In the genomic region with DNA sequence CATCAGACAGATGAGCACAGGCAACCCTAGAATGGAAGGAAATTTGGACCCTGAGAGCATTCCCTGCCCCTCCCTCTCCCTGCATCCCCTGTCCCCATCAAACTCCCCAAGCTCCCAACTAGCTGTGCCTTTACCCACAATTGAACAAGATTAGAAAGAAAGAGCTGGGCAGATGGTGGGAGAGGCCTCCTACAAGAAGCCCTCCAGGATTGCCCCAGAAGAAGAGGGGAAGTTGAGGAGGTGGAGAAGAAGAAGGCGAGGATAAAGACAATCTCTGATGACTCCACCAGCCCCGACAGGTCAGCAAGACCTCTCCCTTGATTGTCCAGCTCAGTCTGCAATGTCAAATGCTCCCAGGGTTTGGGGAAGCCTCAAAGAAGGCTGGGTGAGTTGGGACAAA, we compare ENCODE assay signal across 20 cellular contexts. TPM values are rescaled to one million over a fixed set of nuclear protein-coding genes. Genes with fewer than 3 reads are reported as not detected.
DNase-seq lines count a peak whose midpoint lies in the region; ATAC-seq, FAIRE-seq and TF ChIP-seq lines count a peak whose summit lies in the region.
"Had no signal": no experiment of that assay in that cellular context is flagged by ENCODE, and none has a peak within 500 bp of the region (broad histone marks: within the 10 kb centered on the region; RNA-seq: fewer than 3 reads in every experiment).

No MANE protein-coding gene starts in this region.

- in situ Hi-C loops in HepG2 (cut with HindIII; ENCODE audit: extremely low pct_ligation_motif_present, low pct_unique_long_range_greater_than_20kb) = no loop called here

- H2AK5ac ChIP-seq in H9 (ENCODE audit: insufficient read length, low read length) = no peak overlapping the region

- H3T11ph ChIP-seq in H9 (ENCODE audit: low read length) = no peak overlapping the region

- H3K23me2 ChIP-seq in H9 (ENCODE audit: insufficient read length, low read depth, low read length, poor library complexity, severe bottlenecking) = peaks cover 9% of the 10 kb centered on the region

- no peak overlapping the region for H3K18ac ChIP-seq in H9 (ENCODE audit: insufficient read length, low read depth, low read length)

- no peak for ATAC-seq in HepG2
- no peak for ATAC-seq in right lobe of liver
- ATAC-seq in HCT116 = no peak

- RAD21 ChIA-PET in HCT116 (lab: Charles Lee; ENCODE audit: low non-redundant PET in 1 of 2, low total read pairs in 2 of 2, uncharacterized antibody in 2 of 2, unreplicated experiment in 2 of 2) = no interaction called here

- 0% methylated on average over 2 of the region's 2 CpGs for WGBS in HepG2 (ENCODE audit: low lambda C conversion rate)
- whole genome bisulfite sequencing in right lobe of liver (ENCODE audit: insufficient coverage, low coverage, low lambda C conversion rate, missing lambda C conversion rate) = 11% methylated on average over 2 of the region's 2 CpGs
- WGBS in H9 (ENCODE audit: extremely low coverage, insufficient read length, low lambda C conversion rate) = no CpG with 5 or more reads among the region's 2 CpGs

- H3K9me2 ChIP-seq in HCT116 (ENCODE audit: insufficient read depth) = no peaks in the 10 kb centered on the region

- TF ChIP-seq POLR2A in HepG2 (IDR thresholded peaks at IDR 0.05; ENCODE audit: insufficient read depth in 1 of 2, low read depth in 2 of 2, low read length in 2 of 2) = no peak
- TF ChIP-seq POLR2A in right lobe of liver (IDR thresholded peaks at IDR 0.05) = no peak
- no peak for TF ChIP-seq POLR2A in HCT116 (IDR thresholded peaks at IDR 0.05; ENCODE audit: borderline replicate concordance, extremely low read depth, insufficient read depth, insufficient read length)
- TF ChIP-seq POLR2A in Peyer's patch (IDR thresholded peaks at IDR 0.05) = no peak

- H2BK15ac ChIP-seq in H9 (ENCODE audit: low read depth, low read length) = no peak overlapping the region

- intact Hi-C loops in HepG2 (cut with micrococcal nuclease; ENCODE audit: unreplicated experiment) (no loop called here), right lobe of liver (cut with DNase I) (no loop called here), HCT116 (cut with micrococcal nuclease) (no loop called here)

- H2BK20ac ChIP-seq in H9 (ENCODE audit: low read depth, low read length, poor library complexity, severe bottlenecking) = no peak overlapping the region

- TF ChIP-seq CTCF in HepG2 (CRISPR knock-in tag; IDR thresholded peaks at IDR 0.05) (no peak), right lobe of liver (IDR thresholded peaks at IDR 0.05) (no peak), HCT116 (IDR thresholded peaks at IDR 0.05 in 2 of 3, conservative IDR thresholded peaks at IDR 0.05 in 1 of 3; ENCODE audit: borderline replicate concordance in 1 of 3, insufficient read depth in 1 of 3, low read depth in 2 of 3, low read length in 2 of 3) (no peak), astrocyte (IDR thresholded peaks at IDR 0.05; ENCODE audit: insufficient read depth, low read depth, low read length) (no peak), neural crest cell (conservative IDR thresholded peaks at IDR 0.05) (no peak), H9 (conservative IDR thresholded peaks at IDR 0.05) (no peak), Peyer's patch (IDR thresholded peaks at IDR 0.05) (no peak)

- H3K4me1 Mint-ChIP-seq in astrocyte (ENCODE audit: low read depth, unreplicated experiment) (no peaks in the 10 kb centered on the region), neural crest cell (peaks cover 11% of the 10 kb centered on the region), H9 (peaks cover 26 to 40% of the 10 kb centered on the region in 2 experiments)

- H3K9me3 ChIP-seq in HepG2 (ENCODE audit: low read length) (no peaks in the 10 kb centered on the region), right lobe of liver (no peaks in the 10 kb centered on the region), HCT116 (ENCODE audit: control insufficient read depth in 1 of 2, insufficient read depth in 1 of 2, low read depth in 1 of 2, low read length in 2 of 2) (no peaks in the 10 kb centered on the region), astrocyte (ENCODE audit: insufficient read depth, low read depth, low read length) (no peaks in the 10 kb centered on the region), H9 (ENCODE audit: control insufficient read depth, low read depth, low read length) (no peaks in the 10 kb centered on the region), Peyer's patch (no peaks in the 10 kb centered on the region)

- H3K14ac ChIP-seq in H9 (ENCODE audit: insufficient read depth, low read length) = no peak overlapping the region

- no peak overlapping the region for H2BK12ac ChIP-seq in H9 (ENCODE audit: insufficient read length, low read depth, low read length)

- H4K20me1 ChIP-seq in HepG2 (ENCODE audit: insufficient read depth, low read length) (no peaks in the 10 kb centered on the region), HCT116 (ENCODE audit: insufficient read depth) (no peaks in the 10 kb centered on the region), astrocyte (ENCODE audit: insufficient read depth, low read length) (no peaks in the 10 kb centered on the region), H9 (ENCODE audit: control insufficient read depth, insufficient read depth, insufficient read length) (no peaks in the 10 kb centered on the region)

- TF ChIP-seq RAD21 in HepG2 (CRISPR knock-in tag; IDR thresholded peaks at IDR 0.05) (no peak), HCT116 (IDR thresholded peaks at IDR 0.05; ENCODE audit: low read depth) (no peak)

- H3K4me2 ChIP-seq in HepG2 (ENCODE audit: low read depth, low read length) = no peak overlapping the region
- 0 out of 2 replicates have a peak overlapping the region, but pooled peaks have one; percentile 47 for H3K4me2 ChIP-seq in HCT116 (ENCODE audit: low read length)
- no peak overlapping the region for H3K4me2 ChIP-seq in astrocyte (ENCODE audit: low read length)
- no peak overlapping the region for H3K4me2 ChIP-seq in H9 (ENCODE audit: insufficient read depth, insufficient read length, low read length)

- no peak overlapping the region for H3K4me3 ChIP-seq in HepG2 (replicated peaks in 1 of 3; ENCODE audit: insufficient read depth in 1 of 3, low read depth in 2 of 3, low read length in 3 of 3)
- no peak overlapping the region for H3K4me3 ChIP-seq in right lobe of liver
- no peak overlapping the region for H3K4me3 ChIP-seq in HCT116 (replicated peaks in 1 of 2; ENCODE audit: low read depth in 1 of 2, low read length in 2 of 2)
- no peak overlapping the region for H3K4me3 ChIP-seq in astrocyte (ENCODE audit: insufficient read depth, low read depth, low read length)
- H3K4me3 ChIP-seq in Peyer's patch = no peak overlapping the region

- H3K79me1 ChIP-seq in H9 (ENCODE audit: insufficient read depth, low read depth, low read length, poor library complexity, severe bottlenecking) = peaks cover 3% of the 10 kb centered on the region

- H3K4me1 ChIP-seq in HepG2 (ENCODE audit: insufficient read depth, low read length) (no peaks in the 10 kb centered on the region), right lobe of liver (no peaks in the 10 kb centered on the region), HCT116 (ENCODE audit: control insufficient read depth in 1 of 2, insufficient read depth in 2 of 2, low read length in 2 of 2) (peaks cover 27 to 61% of the 10 kb centered on the region in 2 experiments), astrocyte (ENCODE audit: insufficient read depth, low read length) (peaks cover 13% of the 10 kb centered on the region), H9 (ENCODE audit: insufficient read depth, low read length) (peaks cover 2% of the 10 kb centered on the region; the same call in 1 of the 2 replicates), Peyer's patch (peaks cover 0 to 8% (median 0%) of the 10 kb centered on the region in 4 donors)

- no peaks in the 10 kb centered on the region for H3K36me3 ChIP-seq in HepG2 (replicated peaks in 1 of 2; ENCODE audit: control insufficient read depth in 1 of 2, insufficient read depth in 2 of 2, low read length in 2 of 2)
- H3K36me3 ChIP-seq in right lobe of liver = no peaks in the 10 kb centered on the region
- 0 out of 4 replicates have a peak, but pooled peaks cover 0 to 3% of the 10 kb centered on the region in 2 experiments for H3K36me3 ChIP-seq in HCT116 (ENCODE audit: control insufficient read depth in 1 of 2, insufficient read depth in 2 of 2, low read length in 2 of 2)
- H3K36me3 ChIP-seq in astrocyte (ENCODE audit: insufficient read depth, low read length) = no peaks in the 10 kb centered on the region
- no peaks in the 10 kb centered on the region for H3K36me3 ChIP-seq in Peyer's patch

- H3K27ac ChIP-seq in HepG2 (ENCODE audit: extremely low read length, insufficient read depth, low read length) (no peak overlapping the region), right lobe of liver (no peak overlapping the region), HCT116 (ENCODE audit: low read depth, low read length) (no peak overlapping the region), astrocyte (ENCODE audit: low read depth, low read length) (no peak overlapping the region), H9 (ENCODE audit: insufficient read length, low read depth, low read length) (no peak overlapping the region), Peyer's patch (no peak overlapping the region)
- H3K27ac ChIP-seq: 22Rv1 had no signal

- DNase-seq in HepG2 (ENCODE audit: low spot score) (no peak), right lobe of liver (no peak), HCT116 (ENCODE audit: low read depth, low spot score) (no peak), astrocyte (ENCODE audit: low read depth) (no peak), neural crest cell (ENCODE audit: low read depth, low spot score) (no peak), ecto neural progenitor cell (ENCODE audit: low spot score) (no peak), H9 (no peak), Peyer's patch (no peak)
- DNase-seq: ACHN; C1 segment of cervical spinal cord; Calu3; CD4-positive, alpha-beta memory T cell; COR-L47; DMS79 treated with DMSO at 0.1 percent for 48 hours; GF-D8; GOT3; HFFc6 had no signal

- POLR2A ChIA-PET in HepG2 (lab: Yijun Ruan, JAX) (no interaction called here), HCT116 (lab: Charles Lee) (no interaction called here)

- H4K5ac ChIP-seq in H9 (ENCODE audit: insufficient read length, low read depth, low read length) = no peak overlapping the region

- FAIRE-seq in HepG2 (lab: Jason Lieb, UNC) = no peak
- no peak for FAIRE-seq in astrocyte (lab: Jason Lieb, UNC)
- FAIRE-seq: A204.1, GM12891 had no signal

- TF ChIP-seq EP300 in HepG2 (IDR thresholded peaks at IDR 0.05; ENCODE audit: low read depth in 2 of 2, low read length in 2 of 2) = no peak
- no peak for TF ChIP-seq EP300 in HepG2 (CRISPR knock-in tag; IDR thresholded peaks at IDR 0.05; ENCODE audit: borderline replicate concordance)

- H4K8ac ChIP-seq in H9 (replicated peaks; ENCODE audit: insufficient read length, low read depth, low read length) = no peak overlapping the region

- H2BK120ac ChIP-seq in H9 (ENCODE audit: low read depth, low read length, poor library complexity, severe bottlenecking) = no peak overlapping the region

- BruUV-seq in HepG2 (replicated peaks; lab: Mats Ljungman, UMichigan) (no TSS peak), HCT116 (replicated peaks; lab: Mats Ljungman, UMichigan) (no TSS peak)

- peak overlapping the region; percentile 3 for H3K4me3 Mint-ChIP-seq in astrocyte (ENCODE audit: unreplicated experiment)
- H3K4me3 Mint-ChIP-seq in neural crest cell = no peak overlapping the region
- H3K4me3 Mint-ChIP-seq in H9 = no peak overlapping the region; a peak in 1 of 5 replicates
- H3K4me3 Mint-ChIP-seq: CD4-positive, alpha-beta memory T cell; HFFc6 had no signal

- H3K27me3 Mint-ChIP-seq in astrocyte (ENCODE audit: low read depth, unreplicated experiment) = peaks cover 20% of the 10 kb centered on the region
- H3K27me3 Mint-ChIP-seq in neural crest cell (ENCODE audit: low read depth) = peaks cover 39% of the 10 kb centered on the region
- H3K27me3 Mint-ChIP-seq in H9 (ENCODE audit: low read depth) = peaks cover 3% of the 10 kb centered on the region; the same call in 1 of the 2 replicates

- H3K4ac ChIP-seq in H9 (ENCODE audit: low read depth, low read length) = no peak overlapping the region

- H3K79me2 ChIP-seq in HepG2 (ENCODE audit: insufficient read depth, low read length) = no peaks in the 10 kb centered on the region
- peaks cover 18% of the 10 kb centered on the region for H3K79me2 ChIP-seq in HCT116 (ENCODE audit: insufficient read depth, low read length)
- no peaks in the 10 kb centered on the region for H3K79me2 ChIP-seq in astrocyte (ENCODE audit: insufficient read depth, low read length)
- H3K79me2 ChIP-seq in H9 (ENCODE audit: insufficient read depth, low read length) = no peaks in the 10 kb centered on the region; the same call in 1 of the 2 replicates

- no peak overlapping the region for H3K9ac ChIP-seq in HepG2 (ENCODE audit: insufficient read depth, low read depth, low read length)
- H3K9ac ChIP-seq in HCT116 (ENCODE audit: low read length) = no peak overlapping the region
- no peak overlapping the region for H3K9ac ChIP-seq in astrocyte (ENCODE audit: low read length)
- no peak overlapping the region for H3K9ac ChIP-seq in H9 (ENCODE audit: extremely low read depth, insufficient read length, low read length)

- no peak overlapping the region for H4K91ac ChIP-seq in H9 (ENCODE audit: insufficient read length, low read depth, low read length)

- H3K27me3 ChIP-seq in HepG2 (ENCODE audit: control insufficient read depth in 1 of 2, insufficient read depth in 2 of 2, low read length in 2 of 2) (peaks cover 3 to 16% of the 10 kb centered on the region in 2 experiments; a peak in 3 of 5 replicates), right lobe of liver (no peaks in the 10 kb centered on the region), HCT116 (ENCODE audit: insufficient read depth, low read length) (no peaks in the 10 kb centered on the region), astrocyte (ENCODE audit: insufficient read depth, low read length) (no peaks in the 10 kb centered on the region), H9 (ENCODE audit: insufficient read depth, low read length) (no peaks in the 10 kb centered on the region), Peyer's patch (peaks cover 0 to 4% of the 10 kb centered on the region in 2 donors)

- no peak overlapping the region for H3K23ac ChIP-seq in H9 (ENCODE audit: insufficient read length, low read depth, low read length)

- CTCF ChIA-PET in HepG2 (lab: Yijun Ruan, JAX; ENCODE audit: low intra/inter-chr PET ratio, low total read pairs) (no interaction called here), HCT116 (lab: Charles Lee) (interaction anchor here (1.5 kb wide), 1 partner anchor 90 kb away, joined by 3 read pairs; no protein-coding TSS in a partner anchor)

- H3K9me3 Mint-ChIP-seq in astrocyte (ENCODE audit: unreplicated experiment) (no peaks in the 10 kb centered on the region), neural crest cell (peaks cover 2% of the 10 kb centered on the region), H9 (peaks cover 0 to 8% of the 10 kb centered on the region in 2 experiments; a peak in 1 of 5 replicates)
- H3K9me3 Mint-ChIP-seq: HFFc6 had no signal

- no peak overlapping the region for H2BK5ac ChIP-seq in H9 (ENCODE audit: insufficient read length, low read length)

- H3K36me3 Mint-ChIP-seq in astrocyte (ENCODE audit: low read depth, unreplicated experiment) (no peaks in the 10 kb centered on the region), neural crest cell (ENCODE audit: low read depth) (no peaks in the 10 kb centered on the region), H9 (ENCODE audit: insufficient read depth in 1 of 3, low read depth in 3 of 3) (peaks cover 8 to 16% (median 15%) of the 10 kb centered on the region in 3 experiments)
- H3K36me3 Mint-ChIP-seq: CD4-positive, alpha-beta memory T cell had no signal

- H3K27ac Mint-ChIP-seq in astrocyte (ENCODE audit: unreplicated experiment) (no peak overlapping the region), neural crest cell (ENCODE audit: unreplicated experiment) (peak overlapping the region; percentile 27), H9 (no peak overlapping the region)
- H3K27ac Mint-ChIP-seq: HFFc6 had no signal

- H3K56ac ChIP-seq in H9 (ENCODE audit: insufficient read length, low read depth, low read length) = no peak overlapping the region

- H2AFZ ChIP-seq in HepG2 (ENCODE audit: low read length) (no peak overlapping the region), HCT116 (ENCODE audit: low read depth, low read length, poor library complexity, severe bottlenecking) (no peak overlapping the region), astrocyte (ENCODE audit: low read depth, low read length) (no peak overlapping the region), H9 (ENCODE audit: low read length) (no peak overlapping the region)

RNA-seq across cellular contexts. Expression of a gene that starts 11.9 kb away (rescaled TPM):
- total RNA-seq in HepG2 (2016; rRNA removed; fragmentation: Illumina TruSeq; extraction: Trizol) (0.07 and 0.11 TPM in 2 replicates), right lobe of liver (under 1 TPM in 1 of 6 experiments, not detected in 5; 0.02 TPM), HCT116 (2021; ENCODE audit: unreplicated experiment) (29.0 TPM), astrocyte (1.2 and 1.4 TPM in 2 replicates), neural crest cell (5.7 and 6.4 TPM in 2 replicates), H9 (2021) (21.6 and 22.2 TPM in 2 replicates), Peyer's patch (under 1 TPM; 0.38 to 0.83 (median 0.62) TPM)
- total RNA-seq in HepG2 (2016; cell fraction: cytosol; rRNA removed; fragmentation: Illumina TruSeq; extraction: Trizol; ENCODE audit: low read depth) = not detected in 2 replicates
- 0.09 TPM in 2 replicates for total RNA-seq in HepG2 (2016; cell fraction: insoluble cytoplasmic fraction; rRNA removed; fragmentation: Illumina TruSeq; extraction: Trizol)
- 0.03 and 0.06 TPM in 2 replicates for total RNA-seq in HepG2 (2016; cell fraction: membrane; rRNA removed; fragmentation: Illumina TruSeq; extraction: Trizol)
- total RNA-seq in HepG2 (2016; cell fraction: nucleus; rRNA removed; fragmentation: Illumina TruSeq; extraction: Trizol) = 0.09 and 0.16 TPM in 2 replicates
- 0.34 and 0.45 TPM in 2 replicates for polyA plus RNA-seq in HepG2 (2011; rRNA removed)
- polyA plus RNA-seq in HepG2 (2011; cell fraction: cytosol; rRNA removed) = 0.09 and 0.10 TPM in 2 replicates
- polyA plus RNA-seq in HepG2 (2011; cell fraction: nucleus; rRNA removed) = 1.7 and 2.0 TPM in 2 replicates
- 0.17 and 0.20 TPM in 2 replicates for polyA plus RNA-seq in HepG2 (2012)
- polyA plus RNA-seq in HepG2 (2016; cell fraction: cytosol; fragmentation: Illumina TruSeq; extraction: Trizol; ENCODE audit: low read depth) = not detected in 2 replicates
- 0.05 and 0.14 TPM in 2 replicates for polyA plus RNA-seq in HepG2 (2016; cell fraction: insoluble cytoplasmic fraction; fragmentation: Illumina TruSeq; extraction: Trizol; ENCODE audit: low read depth)
- 0.02 TPM in 1 of 2 replicates, not detected in the other for polyA plus RNA-seq in HepG2 (2016; cell fraction: membrane; fragmentation: Illumina TruSeq; extraction: Trizol; ENCODE audit: low read depth)
- 0.40 and 0.84 TPM in 2 replicates for polyA plus RNA-seq in HepG2 (2016; cell fraction: nucleus; fragmentation: Illumina TruSeq; extraction: Trizol; ENCODE audit: insufficient read depth, low read depth)
- polyA minus RNA-seq in HepG2 (2011; rRNA and poly(A)+ RNA removed; ENCODE audit: low replicate concordance) = 0.24 and 0.63 TPM in 2 replicates
- 0.18 and 0.30 TPM in 2 replicates for polyA minus RNA-seq in HepG2 (2011; cell fraction: cytosol; rRNA and poly(A)+ RNA removed)
- polyA minus RNA-seq in HepG2 (2011; cell fraction: nucleus; rRNA and poly(A)+ RNA removed) = 0.62 and 1.2 TPM in 2 replicates
- polyA plus RNA-seq in HCT116 (2012) = 9.4 and 16.6 TPM in 2 replicates
- polyA plus RNA-seq: CD4-positive, alpha-beta memory T cell had no signal

RNA-seq across cellular contexts. Expression of a gene that starts 43.0 kb away (rescaled TPM):
- total RNA-seq in HepG2 (2016; rRNA removed; fragmentation: Illumina TruSeq; extraction: Trizol) = 3.8 and 12.2 TPM in 2 replicates
- total RNA-seq in HepG2 (2016; cell fraction: cytosol; rRNA removed; fragmentation: Illumina TruSeq; extraction: Trizol; ENCODE audit: low read depth) = 2.4 and 2.8 TPM in 2 replicates
- total RNA-seq in HepG2 (2016; cell fraction: insoluble cytoplasmic fraction; rRNA removed; fragmentation: Illumina TruSeq; extraction: Trizol) = 6.4 and 9.5 TPM in 2 replicates
- total RNA-seq in HepG2 (2016; cell fraction: membrane; rRNA removed; fragmentation: Illumina TruSeq; extraction: Trizol) = 6.3 and 6.5 TPM in 2 replicates
- total RNA-seq in HepG2 (2016; cell fraction: nucleus; rRNA removed; fragmentation: Illumina TruSeq; extraction: Trizol) = 6.7 and 10.0 TPM in 2 replicates
- 7.3 and 8.2 TPM in 2 replicates for polyA plus RNA-seq in HepG2 (2011; rRNA removed)
- 3.3 and 5.6 TPM in 2 replicates for polyA plus RNA-seq in HepG2 (2011; cell fraction: cytosol; rRNA removed)
- polyA plus RNA-seq in HepG2 (2011; cell fraction: nucleus; rRNA removed) = 34.8 and 36.5 TPM in 2 replicates
- 18.2 and 28.7 TPM in 2 replicates for polyA plus RNA-seq in HepG2 (2012)
- polyA plus RNA-seq in HepG2 (2016; cell fraction: cytosol; fragmentation: Illumina TruSeq; extraction: Trizol; ENCODE audit: low read depth) = 1.0 and 1.3 TPM in 2 replicates
- 8.8 and 13.1 TPM in 2 replicates for polyA plus RNA-seq in HepG2 (2016; cell fraction: insoluble cytoplasmic fraction; fragmentation: Illumina TruSeq; extraction: Trizol; ENCODE audit: low read depth)
- 2.1 and 3.2 TPM in 2 replicates for polyA plus RNA-seq in HepG2 (2016; cell fraction: membrane; fragmentation: Illumina TruSeq; extraction: Trizol; ENCODE audit: low read depth)
- 15.3 and 23.8 TPM in 2 replicates for polyA plus RNA-seq in HepG2 (2016; cell fraction: nucleus; fragmentation: Illumina TruSeq; extraction: Trizol; ENCODE audit: insufficient read depth, low read depth)
- polyA minus RNA-seq in HepG2 (2011; rRNA and poly(A)+ RNA removed; ENCODE audit: low replicate concordance) = 37.6 and 52.5 TPM in 2 replicates
- 19.4 and 24.6 TPM in 2 replicates for polyA minus RNA-seq in HepG2 (2011; cell fraction: cytosol; rRNA and poly(A)+ RNA removed)
- 10.9 and 11.4 TPM in 2 replicates for polyA minus RNA-seq in HepG2 (2011; cell fraction: nucleus; rRNA and poly(A)+ RNA removed)
- total RNA-seq in right lobe of liver = 10 to 100 TPM; 11.1 to 31.3 (median 14.9) TPM
- 80.8 TPM for total RNA-seq in HCT116 (2021; ENCODE audit: unreplicated experiment)
- 81.9 and 125 TPM in 2 replicates for polyA plus RNA-seq in HCT116 (2012)
- 72.3 and 82.2 TPM in 2 replicates for total RNA-seq in astrocyte
- 91.8 and 93.4 TPM in 2 replicates for total RNA-seq in neural crest cell
- total RNA-seq in H9 (2021) = 158 and 160 TPM in 2 replicates
- 10 to 100 TPM; 23.9 to 71.8 (median 48.7) TPM for total RNA-seq in Peyer's patch
